8 cellular contexts compared by ENCODE assay signal in the genomic region with DNA sequence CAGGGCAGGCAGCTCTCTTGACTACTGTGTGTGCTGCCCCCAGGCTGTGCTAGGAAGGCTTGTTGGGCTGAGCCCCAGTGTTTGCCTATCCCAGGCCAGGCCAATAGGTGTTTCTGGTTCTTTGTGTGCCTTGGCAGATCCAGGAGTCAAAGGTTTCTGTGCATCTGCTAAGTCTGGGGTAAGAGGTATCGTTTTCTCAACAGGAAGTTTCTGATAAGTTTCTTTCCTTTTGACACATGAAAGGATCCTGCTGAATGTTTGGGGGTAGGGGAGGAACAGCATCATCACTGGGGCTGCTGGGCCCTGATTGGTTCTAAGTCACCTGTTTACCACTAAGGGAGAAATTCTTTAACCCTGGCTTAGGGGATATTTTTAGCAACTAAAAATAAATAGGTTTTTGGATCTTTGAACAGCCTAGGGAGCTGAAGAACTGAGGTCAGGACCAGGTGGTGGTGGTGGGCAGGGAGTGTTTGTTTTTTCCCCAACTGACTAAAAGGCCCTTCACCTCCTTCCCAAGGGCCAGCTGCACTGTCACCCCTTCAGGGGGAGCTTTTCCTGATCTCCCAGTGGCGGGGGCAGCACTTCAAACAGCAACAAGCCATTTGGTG.
DNase-seq lines count a peak whose midpoint lies in the region; ATAC-seq and TF ChIP-seq lines count a peak whose summit lies in the region.

No MANE protein-coding gene starts in this region.

- H3K9me3 ChIP-seq in lower lobe of right lung: no peaks in the 10 kb centered on the region

- no peaks in the 10 kb centered on the region for H3K36me3 ChIP-seq in lower lobe of right lung

- H3K36me3 Mint-ChIP-seq in activated CD4-positive, alpha-beta T cell treated with anti-CD3 and anti-CD28 coated beads, Interleukin-2, amount 10 ng/mL, durations not matched to agents 7 days and 5 days (ENCODE audit: low read depth): peaks cover 3% of the 10 kb centered on the region
- no peaks in the 10 kb centered on the region for H3K36me3 Mint-ChIP-seq in immature natural killer cell

- no peak overlapping the region for H3K4me3 ChIP-seq in lower lobe of right lung

- intact Hi-C loops in lower lobe of right lung (cut with DNase I): no loop called here

- peaks cover 5% of the 10 kb centered on the region for H3K27me3 ChIP-seq in lower lobe of right lung (ENCODE audit: low read depth)

- POLR2A ChIA-PET in activated CD4-positive, alpha-beta T cell treated with anti-CD3 and anti-CD28 coated beads, Interleukin-2, amount 10 ng/mL, durations not matched to agents 7 days and 5 days (lab: Charles Lee): interaction anchor here (0.6 kb wide), 1 partner anchor 17 kb away, joined by 4 read pairs; no protein-coding TSS in a partner anchor

- H3K27me3 Mint-ChIP-seq in activated CD4-positive, alpha-beta T cell treated with anti-CD3 and anti-CD28 coated beads, Interleukin-2, amount 10 ng/mL, durations not matched to agents 7 days and 5 days: no peaks in the 10 kb centered on the region
- H3K27me3 Mint-ChIP-seq in immature natural killer cell (ENCODE audit: low read depth in 3 of 3): peaks cover 0 to 2% (median 0%) of the 10 kb centered on the region in 3 donors

- CTCF ChIA-PET in activated CD4-positive, alpha-beta T cell treated with anti-CD3 and anti-CD28 coated beads, Interleukin-2, amount 10 ng/mL, durations not matched to agents 7 days and 5 days (lab: Charles Lee): interaction anchor here (0.6 to 1.3 kb wide), 6 partner anchors 9 to 336 kb away, joined by 3 to 4 read pairs (median 3); no protein-coding TSS in a partner anchor

- H3K27ac ChIP-seq in lower lobe of right lung: no peak overlapping the region

- H3K27ac Mint-ChIP-seq in activated CD4-positive, alpha-beta T cell treated with anti-CD3 and anti-CD28 coated beads, Interleukin-2, amount 10 ng/mL, durations not matched to agents 7 days and 5 days: peak overlapping the region; percentile 95
- no peak overlapping the region for H3K27ac Mint-ChIP-seq in immature natural killer cell

- H3K9me3 Mint-ChIP-seq in activated CD4-positive, alpha-beta T cell treated with anti-CD3 and anti-CD28 coated beads, Interleukin-2, amount 10 ng/mL, durations not matched to agents 7 days and 5 days: peaks cover 5% of the 10 kb centered on the region
- peaks cover 0 to 2% (median 0%) of the 10 kb centered on the region in 6 donors for H3K9me3 Mint-ChIP-seq in immature natural killer cell

- peaks cover 5% of the 10 kb centered on the region for H3K4me1 ChIP-seq in lower lobe of right lung

- H3K4me1 Mint-ChIP-seq in activated CD4-positive, alpha-beta T cell treated with anti-CD3 and anti-CD28 coated beads, Interleukin-2, amount 10 ng/mL, durations not matched to agents 7 days and 5 days: peaks cover 37% of the 10 kb centered on the region
- no peaks in the 10 kb centered on the region for H3K4me1 Mint-ChIP-seq in immature natural killer cell

- TF ChIP-seq CTCF in lower lobe of right lung (IDR thresholded peaks at IDR 0.05): no peak

- ATAC-seq in GM19025 (IDR thresholded peaks at IDR 0.05; ENCODE audit: low read depth, unreplicated experiment) (peak; percentile 89), HG02884 (IDR thresholded peaks at IDR 0.05; ENCODE audit: unreplicated experiment) (peak; percentile 87), lower lobe of right lung (peak; percentile 36 to 38), HG03439 (IDR thresholded peaks at IDR 0.05; ENCODE audit: unreplicated experiment) (no peak)

- DNase-seq in activated CD4-positive, alpha-beta T cell treated with anti-CD3 and anti-CD28 coated beads, Interleukin-2, amount 10 ng/mL, durations not matched to agents 7 days and 5 days: peak; percentile 70
- no peak for DNase-seq in lower lobe of right lung
- no peak for DNase-seq in RKO (ENCODE audit: low spot score)
- no peak for DNase-seq in immature natural killer cell
- no peak for DNase-seq in HT-29 (ENCODE audit: low spot score)

- H3K4me3 Mint-ChIP-seq in activated CD4-positive, alpha-beta T cell treated with anti-CD3 and anti-CD28 coated beads, Interleukin-2, amount 10 ng/mL, durations not matched to agents 7 days and 5 days: peak overlapping the region; percentile 28
- H3K4me3 Mint-ChIP-seq in immature natural killer cell: no peak overlapping the region
